Comparison of ENCODE assay signal across 13 cellular contexts in genomic region chr4:84167089-84167488, GRCh38.
"Had no signal": no experiment of that assay in that cellular context is flagged by ENCODE, and none has a peak within 500 bp of the region (broad histone marks: within the 10 kb centered on the region; RNA-seq: fewer than 3 reads in every experiment).

No MANE protein-coding gene starts in this region.

- H3K27ac ChIP-seq: coronary artery, left ventricle myocardium inferior, upper lobe of left lung had no signal

- DNase-seq: activated CD4-positive, alpha-beta memory T cell treated with anti-CD3 and anti-CD28 coated beads for 36 hours; activated effector memory CD4-positive, alpha-beta T cell treated with anti-CD3 and anti-CD28 coated beads, Interleukin-2, amount 50 U/mL, for 16 hours; activated naive CD4-positive, alpha-beta T cell treated with anti-CD3 and anti-CD28 coated beads, Interleukin-2, amount 50 U/mL, for 16 hours; activated naive CD8-positive, alpha-beta T cell treated with anti-CD3 and anti-CD28 coated beads, Interleukin-2, amount 50 U/mL, for 24 hours; activated T-cell treated with anti-CD3 and anti-CD28 coated beads for 4 hours; cerebellar nuclear complex; hypothalamus; left ventricle myocardium inferior; naive thymus-derived CD8-positive, alpha-beta T cell; stimulated activated CD4-positive, alpha-beta T cell treated with anti-CD3 and anti-CD28 coated beads, Interleukin-4, amount 100 ng/mL, for 1 hour; stimulated activated naive CD4-positive, alpha-beta T cell; upper lobe of left lung had no signal
